Comparison of ENCODE assay signal across 14 cellular contexts in the genomic region with DNA sequence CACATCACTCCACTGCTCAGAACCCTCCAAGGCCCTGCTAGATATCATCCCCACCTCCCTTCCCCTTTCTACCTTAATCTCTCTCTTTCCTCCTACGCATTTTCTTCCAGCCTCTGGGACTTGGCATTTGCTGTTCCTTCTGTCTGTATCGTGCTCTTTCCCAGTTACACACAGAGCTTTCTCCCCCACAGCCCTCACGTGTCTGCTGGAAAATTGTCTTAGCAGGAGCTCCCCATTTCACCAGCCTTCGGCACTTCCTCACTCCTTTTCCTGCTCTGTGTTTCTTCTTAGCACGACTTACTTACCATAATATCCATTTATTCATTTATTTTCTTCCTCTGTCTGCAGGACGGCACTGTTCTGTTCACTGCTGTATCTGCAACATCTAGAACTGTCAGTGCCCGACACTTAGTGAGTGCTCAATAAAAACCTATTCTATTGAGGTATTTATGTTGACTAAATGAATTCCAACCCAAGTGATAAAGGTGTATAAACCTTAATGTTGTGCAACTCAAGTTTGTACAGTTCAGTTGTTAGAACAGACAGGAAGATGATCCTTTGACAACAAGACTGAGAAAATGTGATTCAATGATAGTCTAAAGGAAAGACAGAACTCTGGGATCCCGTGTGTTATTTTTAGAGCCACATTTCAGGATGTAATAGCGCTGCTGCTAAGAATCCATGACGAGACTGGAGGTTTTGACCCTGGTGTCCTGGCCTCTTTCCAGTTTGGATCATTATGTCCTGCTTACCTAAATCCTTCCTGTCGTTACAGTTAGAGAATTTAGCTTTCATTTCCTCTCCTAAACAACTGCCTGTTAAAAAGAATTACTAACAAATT.
DNase-seq lines count a peak whose midpoint lies in the region; ATAC-seq and TF ChIP-seq lines count a peak whose summit lies in the region.
"Had no signal": no experiment of that assay in that cellular context is flagged by ENCODE, and none has a peak within 500 bp of the region (broad histone marks: within the 10 kb centered on the region; RNA-seq: fewer than 3 reads in every experiment).

No MANE protein-coding gene starts in this region.

- in situ Hi-C loops in G401 (cut with HindIII; ENCODE audit: low sequenced_read_pairs) = no loop called here

- TF ChIP-seq CTCF in WTC11 (IDR thresholded peaks at IDR 0.05) = no peak
- TF ChIP-seq CTCF in left ventricle myocardium inferior (IDR thresholded peaks at IDR 0.05; ENCODE audit: borderline replicate concordance) = no peak
- TF ChIP-seq CTCF in sigmoid colon (IDR thresholded peaks at IDR 0.05) = no peak

- no peaks in the 10 kb centered on the region for H3K36me3 Mint-ChIP-seq in WTC11
- H3K36me3 Mint-ChIP-seq: activated naive CD4-positive, alpha-beta T cell treated with anti-CD3 and anti-CD28 coated beads, Interleukin-2, amount 10 ng/mL, durations not matched to agents 7 days and 5 days had no signal

- no peak for TF ChIP-seq POLR2A in sigmoid colon (IDR thresholded peaks at IDR 0.05)

- H3K27ac ChIP-seq in left ventricle myocardium inferior (replicated peaks) = peak overlapping the region; percentile 74
- peak overlapping the region; percentile 7 to 47 (median 44) for H3K27ac ChIP-seq in sigmoid colon
- H3K27ac ChIP-seq: Peyer's patch had no signal

- CTCF ChIA-PET in WTC11 (lab: Charles Lee) = interaction anchor here (1.1 to 1.7 kb wide), 4 partner anchors 13 to 491 kb away, joined by 3 to 5 read pairs (median 4); no protein-coding TSS in a partner anchor

- H3K27me3 ChIP-seq in left ventricle myocardium inferior (ENCODE audit: low read depth) (no peaks in the 10 kb centered on the region), sigmoid colon (no peaks in the 10 kb centered on the region)
- H3K27me3 ChIP-seq: Peyer's patch had no signal

- no peak for ATAC-seq in WTC11
- ATAC-seq in GM19035 (IDR thresholded peaks at IDR 0.05; ENCODE audit: unreplicated experiment) = no peak
- ATAC-seq in HG03025 (IDR thresholded peaks at IDR 0.05; ENCODE audit: low FRiP score, unreplicated experiment) = no peak

- no peaks in the 10 kb centered on the region for H3K27me3 Mint-ChIP-seq in WTC11 (ENCODE audit: low read depth)
- H3K27me3 Mint-ChIP-seq: activated B cell treated with CpG ODN at 0.5 μM for 24 hours; activated naive CD4-positive, alpha-beta T cell treated with anti-CD3 and anti-CD28 coated beads, Interleukin-2, amount 10 ng/mL, durations not matched to agents 7 days and 5 days had no signal

- no peak overlapping the region for H3K4me3 Mint-ChIP-seq in WTC11
- H3K4me3 Mint-ChIP-seq: activated B cell treated with CpG ODN at 0.5 μM for 24 hours; activated naive CD4-positive, alpha-beta T cell treated with anti-CD3 and anti-CD28 coated beads, Interleukin-2, amount 10 ng/mL, durations not matched to agents 7 days and 5 days had no signal

- no peak for TF ChIP-seq EP300 in sigmoid colon (IDR thresholded peaks at IDR 0.05)

- 44 to 65% methylated on average over 11 of the region's 11 CpGs for WGBS in sigmoid colon, 2 donors

- H3K27ac Mint-ChIP-seq in WTC11 = peak overlapping the region; percentile 6
- H3K27ac Mint-ChIP-seq: activated B cell treated with CpG ODN at 0.5 μM for 24 hours; activated naive CD4-positive, alpha-beta T cell treated with anti-CD3 and anti-CD28 coated beads, Interleukin-2, amount 10 ng/mL, durations not matched to agents 7 days and 5 days had no signal

- POLR2A ChIA-PET in WTC11 (lab: Charles Lee) = no interaction called here

- peaks cover 11% of the 10 kb centered on the region for H3K36me3 ChIP-seq in left ventricle myocardium inferior
- no peaks in the 10 kb centered on the region for H3K36me3 ChIP-seq in sigmoid colon
- H3K36me3 ChIP-seq: HAP-1, Peyer's patch had no signal

- H3K4me3 ChIP-seq in left ventricle myocardium inferior (peak overlapping the region; percentile 13), sigmoid colon (no peak overlapping the region)
- H3K4me3 ChIP-seq: HAP-1, Peyer's patch had no signal

- H3K4me1 ChIP-seq in left ventricle myocardium inferior (peaks cover 53% of the 10 kb centered on the region), sigmoid colon (peaks cover 0 to 4% (median 0%) of the 10 kb centered on the region in 4 donors)
- H3K4me1 ChIP-seq: HAP-1, Peyer's patch had no signal

- intact Hi-C loops in left ventricle myocardium inferior (cut with micrococcal nuclease) (loop anchor here (10.0 kb wide), 1 partner anchor 269 kb away; no protein-coding TSS in a partner anchor), sigmoid colon (cut with DNase I) (no loop called here)

- peaks cover 21% of the 10 kb centered on the region for H3K4me1 Mint-ChIP-seq in WTC11
- H3K4me1 Mint-ChIP-seq: activated B cell treated with CpG ODN at 0.5 μM for 24 hours; activated naive CD4-positive, alpha-beta T cell treated with anti-CD3 and anti-CD28 coated beads, Interleukin-2, amount 10 ng/mL, durations not matched to agents 7 days and 5 days had no signal

- no peaks in the 10 kb centered on the region for H3K9me3 Mint-ChIP-seq in WTC11
- H3K9me3 Mint-ChIP-seq: activated B cell treated with CpG ODN at 0.5 μM for 24 hours had no signal

- H3K9me3 ChIP-seq in left ventricle myocardium inferior (replicated peaks) (no peaks in the 10 kb centered on the region), sigmoid colon (no peaks in the 10 kb centered on the region)
- H3K9me3 ChIP-seq: HAP-1, Peyer's patch had no signal

- DNase-seq in G401 (ENCODE audit: low spot score) (peak; percentile 72), WTC11 (ENCODE audit: low spot score) (no peak), left ventricle myocardium inferior (no peak), sigmoid colon (peak; percentile 70), SW480 (ENCODE audit: low spot score) (no peak)
- no peak for DNase-seq in stimulated activated CD4-positive, alpha-beta T cell treated with anti-CD3 and anti-CD28 coated beads, Interleukin-2, amount 100 ng/mL, for 48 hours
- DNase-seq: activated B cell treated with CpG ODN at 0.5 μM for 24 hours; activated naive CD4-positive, alpha-beta T cell treated with anti-CD3 and anti-CD28 coated beads, Interleukin-2, amount 10 ng/mL, durations not matched to agents 7 days and 5 days; NCI-H1436 treated with DMSO at 0.1 percent for 48 hours; Peyer's patch; stimulated activated naive CD4-positive, alpha-beta T cell treated with Interleukin-2 at 50 U/mL for 16 hours had no signal

TF ChIP-seq in WTC11, 78 proteins besides CTCF, POLR2A, EP300 and RAD21:
- TF ChIP-seq GABPB1 (CRISPR knock-in tag; IDR thresholded peaks at IDR 0.05) = no peak

Comparison
In these comparisons a context has a peak if more than half of its experiments do, and no peak if none do; other contexts are left out.
1. DNase-seq: peak in G401 (single experiment) and sigmoid colon (single experiment); none in WTC11 (single experiment), left ventricle myocardium inferior (single experiment), SW480 (single experiment) and stimulated activated CD4-positive, alpha-beta T cell treated with anti-CD3 and anti-CD28 coated beads, Interleukin-2, amount 100 ng/mL, for 48 hours (0 of 2).